8 cellular contexts compared by ENCODE assay signal in genomic region chr1:165717918-165718515, GRCh38. TPM values are rescaled to one million over a fixed set of nuclear protein-coding genes. Genes with fewer than 3 reads are reported as not detected.
A peak's percentile ranks its signal among the peaks of the same experiment; 100 is the strongest.
DNase-seq lines count a peak whose midpoint lies in the region; ATAC-seq and TF ChIP-seq lines count a peak whose summit lies in the region.

No MANE protein-coding gene starts in this region.

- H3K36me3 ChIP-seq in colonic mucosa: no peaks in the 10 kb centered on the region

- peak; percentile 68 for ATAC-seq in GM18511 (IDR thresholded peaks at IDR 0.05; ENCODE audit: unreplicated experiment)
- no peak for ATAC-seq in GM19467 (IDR thresholded peaks at IDR 0.05; ENCODE audit: unreplicated experiment)
- ATAC-seq in GM21526 (IDR thresholded peaks at IDR 0.05; ENCODE audit: low FRiP score, unreplicated experiment): no peak

- DNase-seq in COLO668 (lab: John Stamatoyannopoulos, UW; ENCODE audit: unreplicated experiment) (peak; percentile 43), LHCN-M2 (ENCODE audit: low read depth) (peak; percentile 62), SHP77 (lab: John Stamatoyannopoulos, UW) (peak; percentile 60 to 71), colonic mucosa (peak; percentile 52), lung microvascular endothelial cell (ENCODE audit: low read depth in 2 of 2) (peak; percentile 73 to 79)

- H3K4me1 ChIP-seq in colonic mucosa: no peaks in the 10 kb centered on the region

- H3K27me3 ChIP-seq in colonic mucosa: no peaks in the 10 kb centered on the region

- TF ChIP-seq CTCF in colonic mucosa (IDR thresholded peaks at IDR 0.05): peak; percentile 61

- H3K4me3 ChIP-seq in colonic mucosa: no peak overlapping the region

- H3K9me3 ChIP-seq in colonic mucosa: no peaks in the 10 kb centered on the region

- intact Hi-C loops in colonic mucosa (cut with DNase I): loop anchor here (2.0 kb wide), 1 partner anchor 197 kb away; no protein-coding TSS in a partner anchor

- no peak overlapping the region for H3K9ac ChIP-seq in colonic mucosa (ENCODE audit: low read depth in 2 of 2, low read length in 2 of 2)

- no peak overlapping the region for H3K27ac ChIP-seq in colonic mucosa

RNA-seq across cellular contexts. Expression of gene ALDH9A1, which starts 19.7 kb away (rescaled TPM):
- total RNA-seq in LHCN-M2 (2014; rRNA removed) (118 and 135 TPM in 2 replicates), colonic mucosa (10 to 100 TPM; 62.3 to 77.4 TPM), lung microvascular endothelial cell (79.8 and 85.0 TPM in 2 replicates)
- 65.3 TPM for polyA plus RNA-seq in LHCN-M2 (2012)

RNA-seq across cellular contexts. Expression of gene TMCO1, which starts 50.7 kb away (rescaled TPM):
- total RNA-seq in LHCN-M2 (2014; rRNA removed): 112 and 115 TPM in 2 replicates
- 156 TPM for polyA plus RNA-seq in LHCN-M2 (2012)
- total RNA-seq in colonic mucosa: 100 to 1,000 TPM; 149 to 173 TPM
- total RNA-seq in lung microvascular endothelial cell: 35.7 and 48.0 TPM in 2 replicates
